Comparison of ENCODE assay signal across 18 cellular contexts in genomic region chr2:8389373-8390108, GRCh38.
DNase-seq lines count a peak whose midpoint lies in the region; ATAC-seq, FAIRE-seq and TF ChIP-seq lines count a peak whose summit lies in the region.
"Had no signal": no experiment of that assay in that cellular context is flagged by ENCODE, and none has a peak within 500 bp of the region (broad histone marks: within the 10 kb centered on the region; RNA-seq: fewer than 3 reads in every experiment).

No MANE protein-coding gene starts in this region.

- FAIRE-seq in A549 (lab: Jason Lieb, UNC) = no peak

- no peak overlapping the region for H3K27ac ChIP-seq in A549
- no peak overlapping the region for H3K27ac ChIP-seq in caudate nucleus (ENCODE audit: low read depth, low read length)
- H3K27ac ChIP-seq: epithelial cell of prostate, tibial artery had no signal

- H3K4me3 ChIP-seq in A549 = no peak overlapping the region
- H3K4me3 ChIP-seq: tibial artery had no signal

- CTCF ChIA-PET in A549 (lab: Yijun Ruan, JAX) = interaction anchor here (0.9 to 1.6 kb wide), 2 partner anchors 17 to 24 kb away, joined by 3 to 5 read pairs; no protein-coding TSS in a partner anchor

- peaks cover 16 to 47% (median 44%) of the 10 kb centered on the region in 3 donors for H3K36me3 Mint-ChIP-seq in immature natural killer cell
- H3K36me3 Mint-ChIP-seq: memory B cell had no signal

- H3K9me3 Mint-ChIP-seq in immature natural killer cell = peaks cover 0 to 2% (median 0%) of the 10 kb centered on the region in 6 donors
- H3K9me3 Mint-ChIP-seq: memory B cell had no signal

- H3K4me3 Mint-ChIP-seq in immature natural killer cell = no peak overlapping the region
- H3K4me3 Mint-ChIP-seq: memory B cell had no signal

- peaks cover 14% of the 10 kb centered on the region for H3K4me1 ChIP-seq in A549
- H3K4me1 ChIP-seq: tibial artery had no signal

- TF ChIP-seq CTCF in A549 (IDR thresholded peaks at IDR 0.05) (no peak), GM10266 (IDR thresholded peaks at IDR 0.05; ENCODE audit: control insufficient read depth, insufficient read depth, low read depth, missing control alignments) (no peak)

- H3K4me1 Mint-ChIP-seq in immature natural killer cell = peaks cover 8 to 32% of the 10 kb centered on the region in 2 donors
- H3K4me1 Mint-ChIP-seq: memory B cell had no signal

- POLR2A ChIA-PET in A549 (lab: Yijun Ruan, JAX) = no interaction called here

- no peak for TF ChIP-seq RAD21 in A549 (conservative IDR thresholded peaks at IDR 0.05 in 1 of 2, IDR thresholded peaks at IDR 0.05 in 1 of 2)

- DNase-seq in A549 (ENCODE audit: low read depth in 1 of 2, low spot score in 1 of 2) (no peak), HT-29 (ENCODE audit: low spot score) (peak; percentile 73), amniotic epithelial cell (ENCODE audit: low read depth) (peak; percentile 48), immature natural killer cell (no peak), GM10266 (ENCODE audit: extremely low spot score) (no peak), caudate nucleus (lab: John Stamatoyannopoulos, UW) (no peak)
- DNase-seq in activated CD4-positive, alpha-beta T cell treated with anti-CD3 and anti-CD28 coated beads for 48 hours = no peak
- DNase-seq: activated CD4-positive, alpha-beta T cell treated with anti-CD3 and anti-CD28 coated beads, Interleukin-2, amount 50 U/mL, for 48 hours; AML-193; central memory CD4-positive, alpha-beta T cell; DMS53; hippocampal formation; NCI-H1417 treated with DMSO at 0.1 percent for 48 hours; NCI-H510A treated with DMSO at 0.1 percent for 48 hours; tibial artery had no signal

- peak overlapping the region; percentile 42; the same call in 2 of the 3 replicates for H3K4me2 ChIP-seq in A549

- 49% methylated on average over 4 of the region's 4 CpGs for WGBS in A549 (ENCODE audit: missing lambda C conversion rate)

- H3K27me3 Mint-ChIP-seq in immature natural killer cell (ENCODE audit: low read depth in 3 of 3) = peaks cover 0 to 1% (median 0%) of the 10 kb centered on the region in 3 donors

- peak overlapping the region in 4 of 6 donors; percentile 65 to 79 (median 71) for H3K27ac Mint-ChIP-seq in immature natural killer cell
- H3K27ac Mint-ChIP-seq: memory B cell had no signal

- ATAC-seq in A549 = no peak
- ATAC-seq in HG03196 (IDR thresholded peaks at IDR 0.05; ENCODE audit: unreplicated experiment) = no peak

- no peak for TF ChIP-seq POLR2A in A549 (IDR thresholded peaks at IDR 0.05; ENCODE audit: low read length)

- TF ChIP-seq EP300 in A549 (IDR thresholded peaks at IDR 0.05) = no peak

- H3K9me3 ChIP-seq in A549 = peaks cover 9% of the 10 kb centered on the region
- H3K9me3 ChIP-seq: tibial artery had no signal

TF ChIP-seq in A549, 52 proteins besides CTCF, POLR2A, EP300 and RAD21:
- no peak for TF ChIP-seq FOSL2 (IDR thresholded peaks at IDR 0.05)
- no peak for TF ChIP-seq FOSL2 (CRISPR knock-in tag; IDR thresholded peaks at IDR 0.05)
- TF ChIP-seq ZFP36 (IDR thresholded peaks at IDR 0.05; ENCODE audit: borderline replicate concordance, partially characterized antibody) = no peak
- no peak for TF ChIP-seq CBX8 (IDR thresholded peaks at IDR 0.05)
- TF ChIP-seq PHF8 (IDR thresholded peaks at IDR 0.05; ENCODE audit: borderline replicate concordance, low read depth) = no peak
- no peak for TF ChIP-seq ZNF302 (CRISPR knock-in tag; IDR thresholded peaks at IDR 0.05)
- no peak for TF ChIP-seq HOXB5 (CRISPR knock-in tag; IDR thresholded peaks at IDR 0.05)
- no peak for TF ChIP-seq KDM1A (IDR thresholded peaks at IDR 0.05; ENCODE audit: low read depth)
- TF ChIP-seq BCL3 (IDR thresholded peaks at IDR 0.05) = no peak
- no peak for TF ChIP-seq HEYL (CRISPR knock-in tag; IDR thresholded peaks at IDR 0.05)
- no peak for TF ChIP-seq CBX2 (IDR thresholded peaks at IDR 0.05; ENCODE audit: borderline replicate concordance, low read depth)
- TF ChIP-seq EHMT2 (IDR thresholded peaks at IDR 0.05; ENCODE audit: low read depth) = no peak
- TF ChIP-seq KDM5A (IDR thresholded peaks at IDR 0.05) = no peak
- TF ChIP-seq FOXS1 (CRISPR knock-in tag; IDR thresholded peaks at IDR 0.05) = no peak
- TF ChIP-seq JUN (IDR thresholded peaks at IDR 0.05) = no peak
- no peak for TF ChIP-seq JUNB (IDR thresholded peaks at IDR 0.05)
- no peak for TF ChIP-seq TP53 (CRISPR knock-in tag; IDR thresholded peaks at IDR 0.05)
- no peak for TF ChIP-seq MAZ (IDR thresholded peaks at IDR 0.05; ENCODE audit: borderline replicate concordance, low read depth, low read length)
- no peak for TF ChIP-seq ATOH8 (CRISPR knock-in tag; IDR thresholded peaks at IDR 0.05; ENCODE audit: low read depth)

Comparison
In these comparisons a context has a peak if more than half of its experiments do, and no peak if none do; other contexts are left out.
1. DNase-seq: peak in HT-29 (single experiment) and amniotic epithelial cell (single experiment); none in A549 (0 of 2), immature natural killer cell (0 of 3), activated CD4-positive, alpha-beta T cell treated with anti-CD3 and anti-CD28 coated beads for 48 hours (single experiment), GM10266 (single experiment) and caudate nucleus (0 of 61).